Comparison of ENCODE assay signal across 12 cellular contexts in the genomic region with DNA sequence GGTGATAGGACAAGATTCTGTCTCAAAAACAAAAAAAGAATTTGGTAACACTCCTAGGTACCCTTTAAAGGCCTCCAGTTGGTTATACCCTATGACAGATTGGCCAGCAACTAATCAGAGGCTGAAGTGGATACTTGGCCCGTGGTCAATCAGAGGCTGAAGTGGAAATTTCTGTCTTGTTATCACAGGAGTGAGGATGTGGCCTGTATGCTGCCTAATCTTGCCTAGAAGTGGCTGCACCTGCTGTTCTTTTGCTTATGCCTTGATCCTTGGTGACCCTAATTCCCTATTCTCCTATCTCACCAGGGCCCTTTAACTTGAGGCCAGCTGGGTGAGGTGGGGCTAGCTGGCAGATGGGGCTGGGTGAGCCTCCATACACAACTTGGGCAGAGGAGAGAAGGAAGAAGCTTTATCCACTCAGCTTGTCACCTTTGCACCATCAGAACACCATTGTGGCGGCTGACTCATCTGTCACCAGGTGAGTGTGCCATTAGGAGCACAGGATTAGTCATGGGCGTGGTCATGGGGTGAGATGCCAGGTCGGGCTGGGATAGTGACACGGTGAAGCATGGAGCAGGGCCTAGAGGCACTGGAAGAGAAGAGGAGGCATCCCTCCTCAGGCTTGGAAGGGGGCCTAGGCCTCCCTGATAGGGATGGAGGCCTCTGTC. TPM values are rescaled to one million over a fixed set of nuclear protein-coding genes. Genes with fewer than 3 reads are reported as not detected.
DNase-seq lines count a peak whose midpoint lies in the region; ATAC-seq, FAIRE-seq and TF ChIP-seq lines count a peak whose summit lies in the region.
"Had no signal": no experiment of that assay in that cellular context is flagged by ENCODE, and none has a peak within 500 bp of the region (broad histone marks: within the 10 kb centered on the region; RNA-seq: fewer than 3 reads in every experiment).

No MANE protein-coding gene starts in this region.

- no peak overlapping the region for H3K4me3 ChIP-seq in mucosa of descending colon
- H3K4me3 ChIP-seq in H7 (ENCODE audit: insufficient read depth, low read depth, low read length): no peak overlapping the region
- H3K4me3 ChIP-seq: pancreas had no signal

- H3K27ac Mint-ChIP-seq in activated T-helper 17 cell treated with anti-CD3 and anti-CD28 coated beads, Interleukin-2, amount 50 U/mL, for 72 hours: no peak overlapping the region

- peaks cover 22% of the 10 kb centered on the region for H3K4me1 Mint-ChIP-seq in activated T-helper 17 cell treated with anti-CD3 and anti-CD28 coated beads, Interleukin-2, amount 50 U/mL, for 72 hours

- no peaks in the 10 kb centered on the region for H3K27me3 ChIP-seq in H7 (ENCODE audit: control insufficient read depth, insufficient read depth, low read length)
- H3K27me3 ChIP-seq: pancreas had no signal

- H3K36me3 ChIP-seq in mucosa of descending colon (ENCODE audit: low read depth) (no peaks in the 10 kb centered on the region), H7 (replicated peaks; ENCODE audit: control insufficient read depth, insufficient read depth, low read length) (no peaks in the 10 kb centered on the region)
- H3K36me3 ChIP-seq: pancreas had no signal

- no peak overlapping the region for H3K4me3 Mint-ChIP-seq in activated T-helper 17 cell treated with anti-CD3 and anti-CD28 coated beads, Interleukin-2, amount 50 U/mL, for 72 hours

- no peaks in the 10 kb centered on the region for H3K36me3 Mint-ChIP-seq in activated T-helper 17 cell treated with anti-CD3 and anti-CD28 coated beads, Interleukin-2, amount 50 U/mL, for 72 hours (ENCODE audit: low read depth)

- no peaks in the 10 kb centered on the region for H3K9me3 Mint-ChIP-seq in activated T-helper 17 cell treated with anti-CD3 and anti-CD28 coated beads, Interleukin-2, amount 50 U/mL, for 72 hours

- no peak for TF ChIP-seq CTCF in mucosa of descending colon (IDR thresholded peaks at IDR 0.05)

- H3K27me3 Mint-ChIP-seq in activated T-helper 17 cell treated with anti-CD3 and anti-CD28 coated beads, Interleukin-2, amount 50 U/mL, for 72 hours: no peaks in the 10 kb centered on the region

- no peaks in the 10 kb centered on the region for H3K9me3 ChIP-seq in mucosa of descending colon
- H3K9me3 ChIP-seq: pancreas had no signal

- peak; percentile 26 for DNase-seq in stimulated activated naive CD4-positive, alpha-beta T cell treated with Interleukin-2 at 50 U/mL for 16 hours (lab: John Stamatoyannopoulos, UW)
- no peak for DNase-seq in stimulated activated naive CD4-positive, alpha-beta T cell (lab: John Stamatoyannopoulos, UW)
- DNase-seq in mucosa of descending colon (peak; percentile 74 to 83 (median 77)), urothelium cell line (ENCODE audit: low spot score) (peak; percentile 14), H7 (no peak)
- DNase-seq: COR-L47, NCI-H187 treated with DMSO at 0.1 percent for 48 hours, pancreas had no signal

- intact Hi-C loops in mucosa of descending colon (cut with DNase I, micrococcal nuclease): no loop called here

- no peaks in the 10 kb centered on the region for H3K4me1 ChIP-seq in mucosa of descending colon (ENCODE audit: low read depth)
- H3K4me1 ChIP-seq: pancreas had no signal

- FAIRE-seq in urothelium cell line (lab: Jason Lieb, UNC): no peak
- FAIRE-seq: colon, pancreas had no signal

- peak; percentile 84 for ATAC-seq in activated T-helper 17 cell treated with anti-CD3 and anti-CD28 coated beads, Interleukin-2, amount 50 U/mL, for 72 hours (replicated peaks)
- ATAC-seq in mucosa of descending colon (peak; percentile 93), HG02840 (IDR thresholded peaks at IDR 0.05; ENCODE audit: low FRiP score, unreplicated experiment) (no peak), GM19463 (IDR thresholded peaks at IDR 0.05; ENCODE audit: unreplicated experiment) (no peak)

RNA-seq across cellular contexts. Expression of a gene that starts 41.5 kb away (rescaled TPM):
- total RNA-seq in activated T-helper 17 cell treated with anti-CD3 and anti-CD28 coated beads, Interleukin-2, amount 50 U/mL, for 72 hours: 10 to 100 TPM; 41.6 to 73.0 TPM
- 10 to 100 TPM; 78.2 to 95.0 (median 79.6) TPM for total RNA-seq in mucosa of descending colon
- 12.6 and 22.9 TPM in 2 replicates for total RNA-seq in H7 (2014; rRNA removed; shearing (Covaris generic))

RNA-seq across cellular contexts. Expression of a gene that starts 57.5 kb away (rescaled TPM):
- 10 to 100 TPM; 43.6 to 55.4 TPM for total RNA-seq in activated T-helper 17 cell treated with anti-CD3 and anti-CD28 coated beads, Interleukin-2, amount 50 U/mL, for 72 hours
- total RNA-seq in mucosa of descending colon: 10 to 100 TPM; 23.0 to 30.4 (median 23.9) TPM
- 19.7 and 27.2 TPM in 2 replicates for total RNA-seq in H7 (2014; rRNA removed; shearing (Covaris generic))

Comparison
In these comparisons a context has a peak if more than half of its experiments do, and no peak if none do; other contexts are left out.
1. DNase-seq: peak in stimulated activated naive CD4-positive, alpha-beta T cell treated with Interleukin-2 at 50 U/mL for 16 hours (single experiment), mucosa of descending colon (3 of 3) and urothelium cell line (single experiment); none in stimulated activated naive CD4-positive, alpha-beta T cell (0 of 6) and H7 (single experiment).
2. ATAC-seq: peak in activated T-helper 17 cell treated with anti-CD3 and anti-CD28 coated beads, Interleukin-2, amount 50 U/mL, for 72 hours (single experiment) and mucosa of descending colon (single experiment); none in HG02840 (single experiment) and GM19463 (single experiment).